Comparison of ENCODE assay signal across 23 cellular contexts in the genomic region with DNA sequence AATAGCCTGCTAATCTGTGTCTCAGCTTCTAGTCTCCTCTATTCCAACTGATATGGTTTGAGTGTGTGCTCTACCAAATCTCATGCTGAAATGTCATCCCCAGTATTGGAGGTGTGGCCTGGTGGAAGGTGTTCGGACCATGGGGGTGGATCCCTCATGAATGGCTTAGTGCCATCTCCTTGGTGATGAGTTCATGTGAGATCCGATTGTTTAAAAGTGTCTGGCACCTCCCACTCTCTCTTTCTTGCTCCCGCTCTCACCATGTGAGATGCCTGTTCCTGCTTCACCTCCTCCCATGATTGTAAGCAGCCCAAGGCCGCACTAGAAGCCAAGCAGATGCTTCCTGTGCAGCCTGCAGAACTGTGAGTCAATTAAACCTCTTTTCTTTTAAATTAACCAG.
DNase-seq lines count a peak whose midpoint lies in the region; ATAC-seq and TF ChIP-seq lines count a peak whose summit lies in the region.
"Had no signal": no experiment of that assay in that cellular context is flagged by ENCODE, and none has a peak within 500 bp of the region (broad histone marks: within the 10 kb centered on the region; RNA-seq: fewer than 3 reads in every experiment).

No MANE protein-coding gene starts in this region.

- peak overlapping the region; percentile 93 for H3K4ac ChIP-seq in mesendoderm (ENCODE audit: low read depth, low read length)

- H3K9me2 ChIP-seq in GM23338 (ENCODE audit: insufficient read depth), result no peaks in the 10 kb centered on the region

- H3K4me3 Mint-ChIP-seq in GM23338, result no peak overlapping the region
- no peak overlapping the region for H3K4me3 Mint-ChIP-seq in endodermal cell
- H3K4me3 Mint-ChIP-seq: CD14-positive monocyte; CD4-positive, alpha-beta memory T cell; CD4-positive, CD25-positive, alpha-beta regulatory T cell; CD8-positive, alpha-beta memory T cell had no signal

- no peaks in the 10 kb centered on the region for H3K36me3 Mint-ChIP-seq in GM23338 (ENCODE audit: low read depth)
- no peaks in the 10 kb centered on the region for H3K36me3 Mint-ChIP-seq in endodermal cell (ENCODE audit: low read depth)
- H3K36me3 Mint-ChIP-seq: CD14-positive monocyte; CD4-positive, alpha-beta memory T cell; CD4-positive, CD25-positive, alpha-beta regulatory T cell; CD8-positive, alpha-beta memory T cell had no signal

- H3K27me3 ChIP-seq in GM23338 (ENCODE audit: insufficient read depth), result no peaks in the 10 kb centered on the region
- no peaks in the 10 kb centered on the region for H3K27me3 ChIP-seq in endodermal cell (ENCODE audit: control insufficient read depth, insufficient read depth, low read length, poor library complexity, severe bottlenecking)
- no peaks in the 10 kb centered on the region for H3K27me3 ChIP-seq in mesendoderm (ENCODE audit: insufficient read depth, low read length, poor library complexity)
- H3K27me3 ChIP-seq in ascending aorta, result no peaks in the 10 kb centered on the region
- H3K27me3 ChIP-seq: BE2C, BLaER1 had no signal

- no peak overlapping the region for H3K18ac ChIP-seq in mesendoderm (ENCODE audit: low read length)

- H3K9me3 Mint-ChIP-seq in GM23338, result no peaks in the 10 kb centered on the region; the same call in 2 of the 3 replicates
- H3K9me3 Mint-ChIP-seq in endodermal cell, result peaks cover 3% of the 10 kb centered on the region

- H3K27me3 Mint-ChIP-seq in GM23338 (ENCODE audit: insufficient read depth, low read depth, poor library complexity) (no peaks in the 10 kb centered on the region), endodermal cell (ENCODE audit: insufficient read depth) (peaks cover 3% of the 10 kb centered on the region)

- H3K4me1 ChIP-seq in GM23338 (ENCODE audit: insufficient read depth), result no peaks in the 10 kb centered on the region
- H3K4me1 ChIP-seq in endodermal cell (ENCODE audit: control insufficient read depth, insufficient read depth, low read length), result no peaks in the 10 kb centered on the region
- H3K4me1 ChIP-seq in mesendoderm (ENCODE audit: control insufficient read depth, low read depth, low read length), result peaks cover 15% of the 10 kb centered on the region
- no peaks in the 10 kb centered on the region for H3K4me1 ChIP-seq in ascending aorta
- H3K4me1 ChIP-seq: BE2C had no signal

- H3K36me3 ChIP-seq in GM23338 (ENCODE audit: insufficient read depth), result no peaks in the 10 kb centered on the region
- no peaks in the 10 kb centered on the region for H3K36me3 ChIP-seq in endodermal cell (ENCODE audit: control insufficient read depth, insufficient read depth, low read length)
- H3K36me3 ChIP-seq in mesendoderm (ENCODE audit: control insufficient read depth, insufficient read depth, low read length), result no peaks in the 10 kb centered on the region
- no peaks in the 10 kb centered on the region for H3K36me3 ChIP-seq in ascending aorta
- H3K36me3 ChIP-seq: BE2C, BLaER1 had no signal

- H4K8ac ChIP-seq in mesendoderm (ENCODE audit: low read depth, low read length), result no peak overlapping the region

- H3K79me1 ChIP-seq in mesendoderm (ENCODE audit: low read length), result no peaks in the 10 kb centered on the region

- no peak overlapping the region for H3K23ac ChIP-seq in mesendoderm (ENCODE audit: low read length)

- no peak overlapping the region for H2BK15ac ChIP-seq in mesendoderm (replicated peaks; ENCODE audit: low read depth)

- peak overlapping the region; percentile 76 for H2AFZ ChIP-seq in GM23338

- H3K27ac Mint-ChIP-seq in GM23338 (no peak overlapping the region), endodermal cell (no peak overlapping the region)
- H3K27ac Mint-ChIP-seq: CD14-positive monocyte; CD4-positive, alpha-beta memory T cell; CD4-positive, CD25-positive, alpha-beta regulatory T cell; CD8-positive, alpha-beta memory T cell had no signal

- H2AK5ac ChIP-seq in mesendoderm (ENCODE audit: low read length), result no peak overlapping the region

- H3K9me3 ChIP-seq in endodermal cell (ENCODE audit: control insufficient read depth, low read length), result peaks cover 6% of the 10 kb centered on the region
- H3K9me3 ChIP-seq in ascending aorta, result no peaks in the 10 kb centered on the region
- H3K9me3 ChIP-seq: BE2C, BLaER1 had no signal

- H2BK120ac ChIP-seq in mesendoderm (ENCODE audit: low read depth, low read length), result no peak overlapping the region

- H4K20me1 ChIP-seq in GM23338 (replicated peaks; ENCODE audit: insufficient read depth), result no peaks in the 10 kb centered on the region
- H4K20me1 ChIP-seq: BLaER1 had no signal

- H3K56ac ChIP-seq in mesendoderm (ENCODE audit: low read length), result no peak overlapping the region

- H2BK5ac ChIP-seq in mesendoderm (ENCODE audit: low read length), result no peak overlapping the region

- no peak for TF ChIP-seq CTCF in GM23338 (conservative IDR thresholded peaks at IDR 0.05; ENCODE audit: low read depth in 2 of 2)
- no peak for TF ChIP-seq CTCF in endodermal cell (conservative IDR thresholded peaks at IDR 0.05)
- no peak for TF ChIP-seq CTCF in ascending aorta (IDR thresholded peaks at IDR 0.05)

- H3K4me3 ChIP-seq in GM23338, result no peak overlapping the region
- no peak overlapping the region for H3K4me3 ChIP-seq in endodermal cell (ENCODE audit: low read length)
- no peak overlapping the region for H3K4me3 ChIP-seq in mesendoderm (ENCODE audit: low read length)
- H3K4me3 ChIP-seq in ascending aorta, result no peak overlapping the region
- H3K4me3 ChIP-seq: BLaER1 had no signal

- intact Hi-C loops in ascending aorta (cut with DNase I), result no loop called here

- no peaks in the 10 kb centered on the region for H3F3A ChIP-seq in GM23338 (replicated peaks; ENCODE audit: low read depth)

- DNase-seq in GM23338 (ENCODE audit: low spot score), result no peak
- peak; percentile 58 for DNase-seq in endodermal cell
- peak; percentile 87 for DNase-seq in mesendoderm
- DNase-seq in ascending aorta (ENCODE audit: low spot score in 2 of 2), result no peak
- DNase-seq in activated CD4-positive, alpha-beta T cell treated with anti-CD3 and anti-CD28 coated beads, Interleukin-2, amount 50 U/mL, for 1 hour, result no peak
- DNase-seq in NCI-H146 (lab: John Stamatoyannopoulos, UW), result no peak
- DNase-seq: 8988T; ACHN; BE2C; C1 segment of cervical spinal cord; CD4-positive, alpha-beta memory T cell; CD4-positive, CD25-positive, alpha-beta regulatory T cell; CD8-positive, alpha-beta memory T cell; COR-L47; DMS 273 treated with DMSO at 0.1 percent for 48 hours; DMS153; DMS53; DMS79; DND-41; EL; GF-D8 had no signal

- no peak for ATAC-seq in GM23338

- 70 to 82% methylated on average over 4 of the region's 4 CpGs for WGBS in endodermal cell (ENCODE audit: insufficient coverage in 1 of 2, insufficient read length in 1 of 2), 2 experiments
- WGBS in mesendoderm (ENCODE audit: extremely low coverage, insufficient coverage, low lambda C conversion rate), result no CpG with 5 or more reads among the region's 4 CpGs

- H3K9ac ChIP-seq in endodermal cell (ENCODE audit: extremely low read depth, low read length, poor library complexity, severe bottlenecking), result no peak overlapping the region
- no peak overlapping the region for H3K9ac ChIP-seq in mesendoderm (ENCODE audit: low read length)
- H3K9ac ChIP-seq: BLaER1 had no signal

- no peak overlapping the region for H4K5ac ChIP-seq in mesendoderm (ENCODE audit: low read length)

- H3K4me1 Mint-ChIP-seq in GM23338, result 0 out of 3 replicates have a peak, but pooled peaks cover 8% of the 10 kb centered on the region
- peaks cover 33% of the 10 kb centered on the region for H3K4me1 Mint-ChIP-seq in endodermal cell
- H3K4me1 Mint-ChIP-seq: CD14-positive monocyte; CD4-positive, CD25-positive, alpha-beta regulatory T cell; CD8-positive, alpha-beta memory T cell had no signal

- no peak overlapping the region for H3K4me2 ChIP-seq in GM23338
- H3K4me2 ChIP-seq in mesendoderm (ENCODE audit: low read length), result no peak overlapping the region
- H3K4me2 ChIP-seq: BLaER1 had no signal

- H3K79me2 ChIP-seq in GM23338 (replicated peaks; ENCODE audit: insufficient read depth) (no peaks in the 10 kb centered on the region), mesendoderm (ENCODE audit: control insufficient read depth, insufficient read depth, low read length) (no peaks in the 10 kb centered on the region)

- no peak overlapping the region for H3K27ac ChIP-seq in GM23338 (ENCODE audit: low read depth)
- no peak overlapping the region for H3K27ac ChIP-seq in endodermal cell (ENCODE audit: low read depth, low read length)
- no peak overlapping the region for H3K27ac ChIP-seq in mesendoderm (ENCODE audit: low read depth, low read length)
- no peak overlapping the region for H3K27ac ChIP-seq in ascending aorta
- H3K27ac ChIP-seq: BLaER1 had no signal

TF ChIP-seq in GM23338, 12 proteins besides CTCF, POLR2A, EP300 and RAD21 (continues in another document):
- TF ChIP-seq POLR2AphosphoS5 (IDR thresholded peaks at IDR 0.05; ENCODE audit: low read depth), result no peak

Comparison
In these comparisons a context has a peak if more than half of its experiments do, and no peak if none do; other contexts are left out.
1. DNase-seq: peak in endodermal cell (single experiment) and mesendoderm (single experiment); none in GM23338 (single experiment), ascending aorta (0 of 2), activated CD4-positive, alpha-beta T cell treated with anti-CD3 and anti-CD28 coated beads, Interleukin-2, amount 50 U/mL, for 1 hour (single experiment) and NCI-H146 (single experiment).